In the genomic region with DNA sequence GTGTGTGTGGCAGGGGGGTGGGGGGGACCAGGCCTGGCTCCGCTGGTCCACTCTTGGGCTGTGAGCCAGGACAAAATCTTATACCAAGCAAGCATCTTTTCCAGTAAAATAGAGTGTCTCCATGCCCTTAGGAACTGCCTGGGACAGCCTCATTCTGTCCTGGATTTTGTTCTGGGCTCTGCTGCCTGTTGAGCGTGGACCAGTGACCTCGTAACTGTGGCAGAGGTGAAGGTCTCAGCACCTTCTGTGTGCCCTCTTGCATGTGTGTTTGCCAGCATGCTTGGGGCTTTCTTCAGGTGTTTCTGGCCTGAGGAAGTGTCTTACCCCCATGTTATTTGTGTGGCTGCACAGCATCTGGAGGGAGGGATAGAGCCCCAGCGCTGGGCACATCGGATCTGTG, we compare ENCODE assay signal across 11 cellular contexts. TPM values are rescaled to one million over a fixed set of nuclear protein-coding genes. Genes with fewer than 3 reads are reported as not detected.
DNase-seq lines count a peak whose midpoint lies in the region; ATAC-seq and TF ChIP-seq lines count a peak whose summit lies in the region.
"Had no signal": no experiment of that assay in that cellular context is flagged by ENCODE, and none has a peak within 500 bp of the region (broad histone marks: within the 10 kb centered on the region; RNA-seq: fewer than 3 reads in every experiment).

No MANE protein-coding gene starts in this region.

- no peaks in the 10 kb centered on the region for H3K9me3 Mint-ChIP-seq in stimulated activated effector memory CD8-positive, alpha-beta T cell treated with anti-CD3 and anti-CD28 coated beads, Interleukin-12 subunit alpha, Interleukin-12 subunit beta, amount 100 ng/mL, for 72 hours

- peak overlapping the region; percentile 29 for H3K4me2 ChIP-seq in hepatocyte

- peak overlapping the region; percentile 51 for H3K27ac Mint-ChIP-seq in stimulated activated effector memory CD8-positive, alpha-beta T cell treated with anti-CD3 and anti-CD28 coated beads, Interleukin-12 subunit alpha, Interleukin-12 subunit beta, amount 100 ng/mL, for 72 hours

- 82% methylated on average over 4 of the region's 5 CpGs for WGBS in hepatocyte (ENCODE audit: low lambda C conversion rate, missing lambda C conversion rate)

- no peak for TF ChIP-seq CTCF in HEK293 (tag by site-specific recombination; IDR thresholded peaks at IDR 0.05)
- TF ChIP-seq CTCF in hepatocyte (IDR thresholded peaks at IDR 0.05; ENCODE audit: poor library complexity) = no peak

- peaks cover 12% of the 10 kb centered on the region for H4K20me1 ChIP-seq in hepatocyte (ENCODE audit: insufficient read depth, poor library complexity, severe bottlenecking)

- CTCF ChIA-PET in HEK293 (lab: Yijun Ruan, JAX) = interaction anchor here (0.8 kb wide), 1 partner anchor 7 kb away, joined by 3 read pairs; no protein-coding TSS in a partner anchor

- no peak for ATAC-seq in stimulated activated effector memory CD8-positive, alpha-beta T cell treated with anti-CD3 and anti-CD28 coated beads, Interleukin-12 subunit alpha, Interleukin-12 subunit beta, amount 100 ng/mL, for 72 hours
- no peak for ATAC-seq in HG02852 (IDR thresholded peaks at IDR 0.05; ENCODE audit: unreplicated experiment)

- H3K27me3 ChIP-seq in SJSA1 (replicated peaks) (no peaks in the 10 kb centered on the region), hepatocyte (no peaks in the 10 kb centered on the region)

- H3K4me1 ChIP-seq in HEK293 (ENCODE audit: control insufficient read depth, insufficient read depth, low read length) (peaks cover 10% of the 10 kb centered on the region), SJSA1 (replicated peaks) (peaks cover 36% of the 10 kb centered on the region), hepatocyte (ENCODE audit: insufficient read depth) (peaks cover 37% of the 10 kb centered on the region)

- H3K79me2 ChIP-seq in hepatocyte = peaks cover 85% of the 10 kb centered on the region

- no peak overlapping the region for H3K4me3 Mint-ChIP-seq in stimulated activated effector memory CD8-positive, alpha-beta T cell treated with anti-CD3 and anti-CD28 coated beads, Interleukin-12 subunit alpha, Interleukin-12 subunit beta, amount 100 ng/mL, for 72 hours

- H2AFZ ChIP-seq in hepatocyte = no peak overlapping the region

- H3K4me1 Mint-ChIP-seq in stimulated activated effector memory CD8-positive, alpha-beta T cell treated with anti-CD3 and anti-CD28 coated beads, Interleukin-12 subunit alpha, Interleukin-12 subunit beta, amount 100 ng/mL, for 72 hours = peaks cover 69% of the 10 kb centered on the region

- H3K9me3 ChIP-seq in HEK293 (ENCODE audit: control insufficient read depth, insufficient read depth, low read depth, low read length) = no peaks in the 10 kb centered on the region
- H3K9me3 ChIP-seq in SJSA1 (replicated peaks) = no peaks in the 10 kb centered on the region
- H3K9me3 ChIP-seq in hepatocyte (ENCODE audit: low read depth) = no peaks in the 10 kb centered on the region

- no peaks in the 10 kb centered on the region for H3K36me3 ChIP-seq in HEK293 (ENCODE audit: control insufficient read depth in 2 of 2, insufficient read depth in 1 of 2, low read length in 2 of 2)
- peaks cover 21% of the 10 kb centered on the region for H3K36me3 ChIP-seq in SJSA1
- H3K36me3 ChIP-seq in hepatocyte (replicated peaks; ENCODE audit: insufficient read depth, low read depth) = no peaks in the 10 kb centered on the region

- DNase-seq in SJSA1 (ENCODE audit: low read depth in 1 of 2, low spot score in 2 of 2) (no peak), hepatocyte (ENCODE audit: low spot score) (no peak), NCI-H187 treated with DMSO at 0.1 percent for 48 hours (lab: John Stamatoyannopoulos, UW) (no peak)
- DNase-seq in stimulated activated effector memory CD8-positive, alpha-beta T cell treated with anti-CD3 and anti-CD28 coated beads, Interleukin-12 subunit alpha, Interleukin-12 subunit beta, amount 100 ng/mL, for 72 hours (ENCODE audit: low spot score in 2 of 2) = no peak
- no peak for DNase-seq in activated naive CD4-positive, alpha-beta T cell treated with anti-CD3 and anti-CD28 coated beads, Interleukin-2, amount 50 U/mL, for 16 hours
- DNase-seq: activated CD4-positive, alpha-beta T cell treated with anti-CD3 and anti-CD28 coated beads, Interleukin-2, amount 50 U/mL, for 1 hour; NCI-H1694; stimulated activated CD4-positive, alpha-beta T cell treated with anti-CD3 and anti-CD28 coated beads, Interleukin-1b, Interleukin-23, amount 100 ng/mL, for 48 hours; stimulated activated naive CD4-positive, alpha-beta T cell had no signal

- no peaks in the 10 kb centered on the region for H3K9me2 ChIP-seq in hepatocyte (replicated peaks; ENCODE audit: insufficient read depth)

- H3K27ac ChIP-seq in HEK293 (ENCODE audit: extremely low read depth, low read depth, low read length) (no peak overlapping the region), SJSA1 (peak overlapping the region; percentile 96), hepatocyte (no peak overlapping the region)

- H3K4me3 ChIP-seq in HEK293 (ENCODE audit: low read depth, low read length) (no peak overlapping the region), SJSA1 (no peak overlapping the region), hepatocyte (no peak overlapping the region)

- H3K36me3 Mint-ChIP-seq in stimulated activated effector memory CD8-positive, alpha-beta T cell treated with anti-CD3 and anti-CD28 coated beads, Interleukin-12 subunit alpha, Interleukin-12 subunit beta, amount 100 ng/mL, for 72 hours = peaks cover 12% of the 10 kb centered on the region

- POLR2A ChIA-PET in HEK293 (lab: Yijun Ruan, JAX) = no interaction called here

TF ChIP-seq in HEK293, 187 proteins besides CTCF, POLR2A, EP300 and RAD21:
- peak; percentile 26; the same call in 1 of the 2 replicates for TF ChIP-seq SCRT2 (tag by site-specific recombination; IDR thresholded peaks at IDR 0.05)
- TF ChIP-seq, protein P1, sequence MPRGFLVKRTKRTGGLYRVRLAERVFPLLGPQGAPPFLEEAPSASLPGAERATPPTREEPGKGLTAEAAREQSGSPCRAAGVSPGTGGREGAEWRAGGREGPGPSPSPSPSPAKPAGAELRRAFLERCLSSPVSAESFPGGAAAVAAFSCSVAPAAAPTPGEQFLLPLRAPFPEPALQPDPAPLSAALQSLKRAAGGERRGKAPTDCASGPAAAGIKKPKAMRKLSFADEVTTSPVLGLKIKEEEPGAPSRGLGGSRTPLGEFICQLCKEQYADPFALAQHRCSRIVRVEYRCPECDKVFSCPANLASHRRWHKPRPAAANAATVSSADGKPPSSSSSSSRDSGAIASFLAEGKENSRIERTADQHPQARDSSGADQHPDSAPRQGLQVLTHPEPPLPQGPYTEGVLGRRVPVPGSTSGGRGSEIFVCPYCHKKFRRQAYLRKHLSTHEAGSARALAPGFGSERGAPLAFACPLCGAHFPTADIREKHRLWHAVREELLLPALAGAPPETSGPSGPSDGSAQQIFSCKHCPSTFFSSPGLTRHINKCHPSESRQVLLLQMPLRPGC (tag by site-specific recombination; IDR thresholded peaks at IDR 0.05) = no peak
- TF ChIP-seq, protein P2, sequence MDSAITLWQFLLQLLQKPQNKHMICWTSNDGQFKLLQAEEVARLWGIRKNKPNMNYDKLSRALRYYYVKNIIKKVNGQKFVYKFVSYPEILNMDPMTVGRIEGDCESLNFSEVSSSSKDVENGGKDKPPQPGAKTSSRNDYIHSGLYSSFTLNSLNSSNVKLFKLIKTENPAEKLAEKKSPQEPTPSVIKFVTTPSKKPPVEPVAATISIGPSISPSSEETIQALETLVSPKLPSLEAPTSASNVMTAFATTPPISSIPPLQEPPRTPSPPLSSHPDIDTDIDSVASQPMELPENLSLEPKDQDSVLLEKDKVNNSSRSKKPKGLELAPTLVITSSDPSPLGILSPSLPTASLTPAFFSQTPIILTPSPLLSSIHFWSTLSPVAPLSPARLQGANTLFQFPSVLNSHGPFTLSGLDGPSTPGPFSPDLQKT (IDR thresholded peaks at IDR 0.05; ENCODE audit: borderline replicate concordance, low read depth, low read length) = no peak
- TF ChIP-seq, protein P3, sequence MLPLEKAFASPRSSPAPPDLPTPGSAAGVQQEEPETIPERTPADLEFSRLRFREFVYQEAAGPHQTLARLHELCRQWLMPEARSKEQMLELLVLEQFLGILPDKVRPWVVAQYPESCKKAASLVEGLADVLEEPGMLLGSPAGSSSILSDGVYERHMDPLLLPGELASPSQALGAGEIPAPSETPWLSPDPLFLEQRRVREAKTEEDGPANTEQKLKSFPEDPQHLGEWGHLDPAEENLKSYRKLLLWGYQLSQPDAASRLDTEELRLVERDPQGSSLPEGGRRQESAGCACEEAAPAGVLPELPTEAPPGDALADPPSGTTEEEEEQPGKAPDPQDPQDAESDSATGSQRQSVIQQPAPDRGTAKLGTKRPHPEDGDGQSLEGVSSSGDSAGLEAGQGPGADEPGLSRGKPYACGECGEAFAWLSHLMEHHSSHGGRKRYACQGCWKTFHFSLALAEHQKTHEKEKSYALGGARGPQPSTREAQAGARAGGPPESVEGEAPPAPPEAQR (tag by site-specific recombination; IDR thresholded peaks at IDR 0.05) = no peak
- TF ChIP-seq ZBTB17 (tag by site-specific recombination; IDR thresholded peaks at IDR 0.05) = 0 out of 2 replicates have a peak, but pooled peaks have one; percentile 24
- no peak for TF ChIP-seq MYNN (tag by site-specific recombination; IDR thresholded peaks at IDR 0.05; ENCODE audit: borderline replicate concordance)

RNA-seq across cellular contexts. Expression of a gene that starts 45.7 kb away (rescaled TPM):
- total RNA-seq in SJSA1 (2014; rRNA removed; shearing (Covaris generic)) = 54.6 and 62.5 TPM in 2 replicates
- 77.9 and 96.7 TPM in 2 replicates for total RNA-seq in hepatocyte
- 131 and 143 TPM in 2 replicates for polyA plus RNA-seq in hepatocyte
